Comparison of ENCODE assay signal across 8 cellular contexts in the genomic region with DNA sequence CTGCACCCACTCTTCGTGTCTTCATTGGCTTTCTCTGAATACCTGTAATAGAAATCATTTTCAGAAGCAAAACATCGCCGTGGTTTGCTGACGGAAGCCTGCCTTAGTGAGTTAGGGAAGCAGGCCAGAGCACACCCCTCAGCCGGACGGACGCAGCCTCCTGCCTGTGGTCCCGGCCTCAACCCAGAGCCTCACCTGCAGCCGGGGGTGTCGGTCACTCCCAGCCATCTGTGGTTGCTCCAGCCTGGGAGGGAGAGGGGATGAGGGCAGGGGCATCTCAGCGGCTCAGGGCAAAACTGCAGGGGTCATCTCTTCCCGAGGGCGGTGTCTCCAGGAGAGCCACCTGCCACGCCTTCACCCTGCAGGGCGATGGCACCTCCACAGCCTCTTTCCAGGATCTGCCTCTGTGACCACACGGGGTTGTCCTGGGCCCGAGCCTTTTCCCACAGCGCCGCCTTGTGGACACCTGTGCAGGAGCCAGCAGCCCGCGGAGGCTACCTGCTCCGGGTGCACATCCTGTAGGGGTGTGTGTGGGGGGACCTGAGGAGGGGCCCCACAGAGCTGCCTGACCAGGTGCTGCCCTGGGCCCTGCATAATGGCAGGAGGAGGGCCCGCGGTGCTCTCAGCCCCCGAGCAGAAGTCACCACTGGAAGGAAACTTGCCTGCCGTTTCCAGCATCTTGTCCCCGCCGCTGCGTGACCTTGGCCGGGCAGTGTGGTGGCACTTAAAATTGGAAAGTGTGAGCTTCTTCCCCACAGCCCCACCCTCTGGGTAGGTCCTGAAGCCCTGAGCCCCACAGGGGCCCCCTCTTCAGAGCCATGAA. TPM values are rescaled to one million over a fixed set of nuclear protein-coding genes. Genes with fewer than 3 reads are reported as not detected.
DNase-seq lines count a peak whose midpoint lies in the region; ATAC-seq and TF ChIP-seq lines count a peak whose summit lies in the region.

No MANE protein-coding gene starts in this region.

- intact Hi-C loops in PC-3 (cut with micrococcal nuclease) = loop anchor here (1.0 to 2.0 kb wide), 3 partner anchors 69 to 143 kb away; no protein-coding TSS in a partner anchor

- peak overlapping the region; percentile 74 for H2AK5ac ChIP-seq in neuronal stem cell (ENCODE audit: low read depth, low read length)

- no peak overlapping the region for H3K4me3 ChIP-seq in CD4-positive, CD25-positive, alpha-beta regulatory T cell (ENCODE audit: low read depth, low read length)
- no peak overlapping the region for H3K4me3 ChIP-seq in PC-3 (ENCODE audit: low read length)
- H3K4me3 ChIP-seq in fibroblast of mammary gland (ENCODE audit: control insufficient read depth, low read depth, low read length) = no peak overlapping the region
- no peak overlapping the region for H3K4me3 ChIP-seq in neuronal stem cell (ENCODE audit: low read length in 2 of 2)

- WGBS in neuronal stem cell (ENCODE audit: extremely low coverage in 2 of 2, insufficient read length in 2 of 2, insufficient replicate concordance in 1 of 2), 2 donors = no CpG with 5 or more reads among the region's 30 CpGs

- peaks cover 38% of the 10 kb centered on the region for H3K36me3 ChIP-seq in CD4-positive, CD25-positive, alpha-beta regulatory T cell (ENCODE audit: control insufficient read depth, insufficient read depth, low read length)
- H3K36me3 ChIP-seq in PC-3 (ENCODE audit: low read depth, low read length) (no peaks in the 10 kb centered on the region), neuronal stem cell (replicated peaks in 1 of 2; ENCODE audit: control insufficient read depth in 2 of 2, insufficient read depth in 2 of 2, low read length in 2 of 2) (peaks cover 26 to 66% of the 10 kb centered on the region in 2 donors)

- H3K23ac ChIP-seq in neuronal stem cell (ENCODE audit: low read depth, low read length, poor library complexity) = peak overlapping the region; percentile 75

- H3F3A ChIP-seq in PC-3 (ENCODE audit: low read length, unreplicated experiment) = no peaks in the 10 kb centered on the region

- POLR2A ChIA-PET in PC-3 (lab: Charles Lee; ENCODE audit: unreplicated experiment) = no interaction called here

- no peaks in the 10 kb centered on the region for H3K27me3 ChIP-seq in CD4-positive, CD25-positive, alpha-beta regulatory T cell (ENCODE audit: control insufficient read depth, insufficient read depth, low read length)
- H3K27me3 ChIP-seq in PC-3 (ENCODE audit: low read length) = no peaks in the 10 kb centered on the region
- H3K27me3 ChIP-seq in neuronal stem cell (ENCODE audit: control insufficient read depth in 3 of 3, insufficient read depth in 3 of 3, low read depth in 1 of 3, low read length in 3 of 3) = no peaks in the 10 kb centered on the region

- H3K4me3 Mint-ChIP-seq in CD4-positive, CD25-positive, alpha-beta regulatory T cell = peak overlapping the region in 1 of 4 donors; percentile 38
- no peak overlapping the region for H3K4me3 Mint-ChIP-seq in activated T-cell treated with anti-CD3 and anti-CD28 coated beads, Interleukin-2, amount 50 U/mL, for 72 hours

- H3K4me2 ChIP-seq in PC-3 (ENCODE audit: low read length) (no peak overlapping the region), neuronal stem cell (ENCODE audit: insufficient read depth, low read length, poor library complexity, severe bottlenecking) (no peak overlapping the region)

- H2AFZ ChIP-seq in PC-3 (ENCODE audit: low read length) = no peak overlapping the region
- H2AFZ ChIP-seq in neuronal stem cell (ENCODE audit: low read length) = no peak overlapping the region

- peak; percentile 69 to 82 (median 79) for DNase-seq in CD4-positive, CD25-positive, alpha-beta regulatory T cell
- DNase-seq in PC-3 (peak; percentile 79), fibroblast of mammary gland (ENCODE audit: low read depth) (peak; percentile 32), neuronal stem cell (ENCODE audit: low spot score) (peak; percentile 61), substantia nigra (lab: John Stamatoyannopoulos, UW) (peak in 47 of 49 donors; percentile 19 to 86 (median 63))
- DNase-seq in activated T-cell treated with anti-CD3 and anti-CD28 coated beads, Interleukin-2, amount 50 U/mL, for 72 hours = peak; percentile 86 to 88

- H2BK12ac ChIP-seq in neuronal stem cell (ENCODE audit: low read length) = peak overlapping the region; percentile 50

- H3K9ac ChIP-seq in PC-3 (ENCODE audit: low read length) = no peak overlapping the region
- no peak overlapping the region for H3K9ac ChIP-seq in neuronal stem cell (ENCODE audit: low read depth, low read length, poor library complexity)

- no peak overlapping the region for H3K27ac ChIP-seq in CD4-positive, CD25-positive, alpha-beta regulatory T cell (ENCODE audit: insufficient read depth, low read length, poor library complexity, severe bottlenecking)
- H3K27ac ChIP-seq in PC-3 (ENCODE audit: low read length) (no peak overlapping the region), neuronal stem cell (replicated peaks; ENCODE audit: low read length) (no peak overlapping the region), substantia nigra (ENCODE audit: low read depth, low read length, poor library complexity, severe bottlenecking) (peak overlapping the region; percentile 79)

- BruUV-seq in PC-3 (replicated peaks; lab: Mats Ljungman, UMichigan) = no TSS peak

- H3K36me3 Mint-ChIP-seq in CD4-positive, CD25-positive, alpha-beta regulatory T cell = peaks cover 20% of the 10 kb centered on the region
- H3K36me3 Mint-ChIP-seq in activated T-cell treated with anti-CD3 and anti-CD28 coated beads, Interleukin-2, amount 50 U/mL, for 72 hours (ENCODE audit: insufficient read depth in 2 of 2) = peaks cover 0 to 9% of the 10 kb centered on the region in 2 donors

- CTCF ChIA-PET in PC-3 (lab: Charles Lee) = no interaction called here

- H3K79me1 ChIP-seq in neuronal stem cell (ENCODE audit: low read depth, low read length) = peaks cover 10% of the 10 kb centered on the region

- no peaks in the 10 kb centered on the region for H3K9me3 Mint-ChIP-seq in CD4-positive, CD25-positive, alpha-beta regulatory T cell
- no peaks in the 10 kb centered on the region for H3K9me3 Mint-ChIP-seq in activated T-cell treated with anti-CD3 and anti-CD28 coated beads, Interleukin-2, amount 50 U/mL, for 72 hours

- H3K14ac ChIP-seq in neuronal stem cell (ENCODE audit: low read length) = no peak overlapping the region

- H4K8ac ChIP-seq in neuronal stem cell (ENCODE audit: low read depth, low read length) = no peak overlapping the region

- no peaks in the 10 kb centered on the region for H3K9me2 ChIP-seq in PC-3 (replicated peaks; ENCODE audit: low read length)

- peaks cover 13% of the 10 kb centered on the region for H3K4me1 ChIP-seq in CD4-positive, CD25-positive, alpha-beta regulatory T cell (ENCODE audit: control insufficient read depth, insufficient read depth, low read length, poor library complexity, severe bottlenecking)
- H3K4me1 ChIP-seq in PC-3 (ENCODE audit: insufficient read depth, low read length) (no peaks in the 10 kb centered on the region), neuronal stem cell (ENCODE audit: control insufficient read depth in 2 of 2, insufficient read depth in 1 of 2, low read depth in 1 of 2, low read length in 2 of 2) (no peaks in the 10 kb centered on the region)

- peaks cover 0 to 19% (median 10%) of the 10 kb centered on the region in 4 donors for H3K4me1 Mint-ChIP-seq in CD4-positive, CD25-positive, alpha-beta regulatory T cell
- peaks cover 21% of the 10 kb centered on the region for H3K4me1 Mint-ChIP-seq in activated T-cell treated with anti-CD3 and anti-CD28 coated beads, Interleukin-2, amount 50 U/mL, for 72 hours (ENCODE audit: low read depth)

- peak; percentile 89 to 90 for ATAC-seq in CD4-positive, CD25-positive, alpha-beta regulatory T cell (ENCODE audit: low read depth in 2 of 2)
- ATAC-seq in GM19351 (IDR thresholded peaks at IDR 0.05; ENCODE audit: unreplicated experiment) (peak; percentile 91), HG03439 (IDR thresholded peaks at IDR 0.05; ENCODE audit: unreplicated experiment) (peak; percentile 73), PC-3 (peak; percentile 99)
- ATAC-seq in activated T-cell treated with anti-CD3 and anti-CD28 coated beads, Interleukin-2, amount 50 U/mL, for 72 hours (replicated peaks in 1 of 2) = peak; percentile 92 to 95

- H2BK15ac ChIP-seq in neuronal stem cell (ENCODE audit: low read length) = no peak overlapping the region

- H4K20me1 ChIP-seq in PC-3 (ENCODE audit: low read length) = no peaks in the 10 kb centered on the region

- H3K27me3 Mint-ChIP-seq in CD4-positive, CD25-positive, alpha-beta regulatory T cell = no peaks in the 10 kb centered on the region
- H3K27me3 Mint-ChIP-seq in activated T-cell treated with anti-CD3 and anti-CD28 coated beads, Interleukin-2, amount 50 U/mL, for 72 hours (ENCODE audit: low read depth) = no peaks in the 10 kb centered on the region

- no peak overlapping the region for H2BK120ac ChIP-seq in neuronal stem cell (ENCODE audit: low read depth, low read length)

- H3K79me2 ChIP-seq in PC-3 (ENCODE audit: low read length) = peaks cover 8% of the 10 kb centered on the region; the same call in 1 of the 2 replicates

- H4K91ac ChIP-seq in neuronal stem cell (ENCODE audit: low read depth, low read length, poor library complexity) = no peak overlapping the region

- H3K27ac Mint-ChIP-seq in CD4-positive, CD25-positive, alpha-beta regulatory T cell = peak overlapping the region in 1 of 3 donors; percentile 55
- H3K27ac Mint-ChIP-seq in activated T-cell treated with anti-CD3 and anti-CD28 coated beads, Interleukin-2, amount 50 U/mL, for 72 hours = no peak overlapping the region

- peak overlapping the region; percentile 66 for H3K18ac ChIP-seq in neuronal stem cell (ENCODE audit: low read length)

- H3K9me3 ChIP-seq in CD4-positive, CD25-positive, alpha-beta regulatory T cell (ENCODE audit: control insufficient read depth in 2 of 2, low read length in 2 of 2) = no peaks in the 10 kb centered on the region
- H3K9me3 ChIP-seq in PC-3 (ENCODE audit: low read length) (no peaks in the 10 kb centered on the region), neuronal stem cell (replicated peaks in 1 of 2; ENCODE audit: control insufficient read depth in 2 of 2, insufficient read depth in 1 of 2, low read depth in 1 of 2, low read length in 2 of 2) (no peaks in the 10 kb centered on the region)

- H3K4ac ChIP-seq in neuronal stem cell (ENCODE audit: low read length) = no peak overlapping the region

- H2BK5ac ChIP-seq in neuronal stem cell (ENCODE audit: low read length) = peak overlapping the region; percentile 2

- TF ChIP-seq CTCF in PC-3 (conservative IDR thresholded peaks at IDR 0.05; ENCODE audit: low read depth, low read length) (peak; percentile 89), fibroblast of mammary gland (conservative IDR thresholded peaks at IDR 0.05; ENCODE audit: control insufficient read depth, insufficient read depth, low read depth, low read length) (peak; percentile 69)

RNA-seq across cellular contexts. Expression of gene AP5Z1, which starts 21.6 kb away (rescaled TPM):
- total RNA-seq in CD4-positive, CD25-positive, alpha-beta regulatory T cell = 130 TPM
- 10 to 100 TPM; 36.3 to 51.9 (median 44.7) TPM for polyA plus RNA-seq in CD4-positive, CD25-positive, alpha-beta regulatory T cell
- total RNA-seq in PC-3 (2014; rRNA removed) = 36.6 and 59.3 TPM in 2 replicates
- total RNA-seq in activated T-cell treated with anti-CD3 and anti-CD28 coated beads, Interleukin-2, amount 50 U/mL, for 72 hours = 10 to 100 TPM; 38.1 to 39.0 TPM
- polyA plus RNA-seq in neuronal stem cell (2013, experiment 1 of 2) = 6.0 TPM
- polyA plus RNA-seq in neuronal stem cell (2013, experiment 2 of 2) = 6.1 TPM

Comparison
In these comparisons a context has a peak if more than half of its experiments do, and no peak if none do; other contexts are left out.
1. DNase-seq: peak in every context shown above with its lines; median percentile 87 in activated T-cell treated with anti-CD3 and anti-CD28 coated beads, Interleukin-2, amount 50 U/mL, for 72 hours; 79 in CD4-positive, CD25-positive, alpha-beta regulatory T cell; 79 in PC-3; 63 in substantia nigra; 61 in neuronal stem cell; 32 in fibroblast of mammary gland.